In the genomic region with DNA sequence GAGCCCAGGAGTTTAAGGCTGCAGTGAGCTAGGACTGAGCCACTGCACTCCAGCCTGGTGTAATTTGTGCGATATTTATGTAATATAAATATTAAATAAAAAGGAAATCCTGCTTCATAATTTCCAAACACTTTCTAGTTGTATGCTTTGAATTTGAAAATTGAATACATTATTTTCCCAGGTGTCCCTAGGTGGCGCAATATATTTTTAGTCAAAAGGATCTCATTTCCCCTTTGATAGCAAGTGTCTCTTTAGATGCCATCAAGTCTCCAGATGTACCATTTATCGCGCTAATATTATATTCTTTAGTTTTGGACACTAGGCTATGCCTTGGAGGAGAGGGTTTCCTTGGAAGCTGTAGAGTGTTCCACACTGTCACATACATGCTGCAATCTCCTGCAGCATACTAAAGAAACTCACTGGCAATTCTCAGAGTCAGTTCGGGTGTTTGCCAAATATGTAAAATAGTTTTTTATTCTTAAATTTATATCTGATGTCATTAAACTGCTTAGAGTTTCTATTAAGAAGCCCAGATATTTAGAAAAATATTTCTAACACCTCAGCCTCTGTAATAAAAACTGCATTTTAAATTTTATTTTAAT, we compare ENCODE assay signal across 1 cellular context.
TF ChIP-seq lines count a peak whose summit lies in the region.

No MANE protein-coding gene starts in this region.

TF ChIP-seq in HepG2, 621 proteins besides CTCF, POLR2A, EP300 and RAD21:
- no peak for TF ChIP-seq AHR (CRISPR knock-in tag; IDR thresholded peaks at IDR 0.05)
- no peak for TF ChIP-seq SP1 (IDR thresholded peaks at IDR 0.05)
- no peak for TF ChIP-seq SP1 (CRISPR knock-in tag; IDR thresholded peaks at IDR 0.05)
- TF ChIP-seq, protein P1, sequence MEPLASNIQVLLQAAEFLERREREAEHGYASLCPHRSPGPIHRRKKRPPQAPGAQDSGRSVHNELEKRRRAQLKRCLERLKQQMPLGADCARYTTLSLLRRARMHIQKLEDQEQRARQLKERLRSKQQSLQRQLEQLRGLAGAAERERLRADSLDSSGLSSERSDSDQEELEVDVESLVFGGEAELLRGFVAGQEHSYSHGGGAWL (CRISPR knock-in tag; IDR thresholded peaks at IDR 0.05), result no peak
- TF ChIP-seq ZNF510 (CRISPR knock-in tag; IDR thresholded peaks at IDR 0.05; ENCODE audit: low read depth), result no peak
- TF ChIP-seq SRSF1 (optimal IDR thresholded peaks at IDR 0.05; ENCODE audit: low read depth, low read length), result no peak
- TF ChIP-seq, protein P2, sequence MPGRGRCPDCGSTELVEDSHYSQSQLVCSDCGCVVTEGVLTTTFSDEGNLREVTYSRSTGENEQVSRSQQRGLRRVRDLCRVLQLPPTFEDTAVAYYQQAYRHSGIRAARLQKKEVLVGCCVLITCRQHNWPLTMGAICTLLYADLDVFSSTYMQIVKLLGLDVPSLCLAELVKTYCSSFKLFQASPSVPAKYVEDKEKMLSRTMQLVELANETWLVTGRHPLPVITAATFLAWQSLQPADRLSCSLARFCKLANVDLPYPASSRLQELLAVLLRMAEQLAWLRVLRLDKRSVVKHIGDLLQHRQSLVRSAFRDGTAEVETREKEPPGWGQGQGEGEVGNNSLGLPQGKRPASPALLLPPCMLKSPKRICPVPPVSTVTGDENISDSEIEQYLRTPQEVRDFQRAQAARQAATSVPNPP (CRISPR knock-in tag; IDR thresholded peaks at IDR 0.05), result no peak
- TF ChIP-seq, protein P3, sequence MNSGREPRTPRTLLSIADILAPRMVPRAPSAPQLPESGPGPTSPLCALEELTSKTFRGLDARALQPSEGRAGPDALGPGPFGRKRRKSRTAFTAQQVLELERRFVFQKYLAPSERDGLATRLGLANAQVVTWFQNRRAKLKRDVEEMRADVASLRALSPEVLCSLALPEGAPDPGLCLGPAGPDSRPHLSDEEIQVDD (CRISPR knock-in tag; IDR thresholded peaks at IDR 0.05; ENCODE audit: borderline replicate concordance), result no peak
- TF ChIP-seq MEF2D (CRISPR knock-in tag; IDR thresholded peaks at IDR 0.05), result no peak
- no peak for TF ChIP-seq SOX5 (CRISPR knock-in tag; IDR thresholded peaks at IDR 0.05; ENCODE audit: borderline replicate concordance)
- TF ChIP-seq MTF2 (CRISPR knock-in tag; IDR thresholded peaks at IDR 0.05; ENCODE audit: borderline replicate concordance), result no peak
- no peak for TF ChIP-seq ADNP (CRISPR knock-in tag; IDR thresholded peaks at IDR 0.05)
- no peak for TF ChIP-seq BCL6 (CRISPR knock-in tag; IDR thresholded peaks at IDR 0.05)
